In the genomic region with DNA sequence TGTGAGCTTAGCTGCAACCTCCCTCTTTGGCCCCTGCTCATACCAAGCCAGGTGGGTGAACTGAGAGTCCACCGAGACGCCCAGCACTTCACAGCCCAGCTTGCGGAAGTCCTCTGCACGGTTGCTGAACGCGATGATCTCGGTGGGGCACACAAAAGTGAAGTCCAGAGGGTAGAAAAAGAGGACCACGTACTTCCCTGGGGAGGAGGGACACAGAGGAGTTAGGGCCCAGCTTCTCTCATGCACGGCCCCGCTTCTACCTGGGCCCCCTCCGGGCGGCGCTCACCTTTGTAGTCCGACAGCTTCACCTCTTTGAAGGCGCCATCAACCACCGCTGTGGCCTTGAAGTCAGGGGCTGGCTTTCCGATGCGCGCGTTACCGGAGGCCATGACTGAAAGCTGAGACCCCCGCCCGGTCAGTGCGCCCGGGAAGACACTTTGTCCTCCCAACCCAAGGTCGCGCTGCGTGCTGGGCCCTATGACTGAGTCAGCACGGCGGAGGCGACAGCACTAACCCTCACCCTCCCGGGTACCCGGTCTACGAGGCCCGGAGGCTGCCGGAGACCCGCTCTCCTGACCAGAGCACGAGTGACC, we compare ENCODE assay signal across 8 cellular contexts. TPM values are rescaled to one million over a fixed set of nuclear protein-coding genes. Genes with fewer than 3 reads are reported as not detected.
DNase-seq lines count a peak whose midpoint lies in the region; ATAC-seq and TF ChIP-seq lines count a peak whose summit lies in the region.

No MANE protein-coding gene starts in this region.

- no peaks in the 10 kb centered on the region for H3K27me3 ChIP-seq in parathyroid adenoma (ENCODE audit: control insufficient read depth, insufficient read depth, low read length)

- H3K79me2 ChIP-seq in parathyroid adenoma: peaks cover 14% of the 10 kb centered on the region

- TF ChIP-seq CTCF in fibroblast of villous mesenchyme (IDR thresholded peaks at IDR 0.05; ENCODE audit: insufficient read depth, low read depth, low read length) (no peak), parathyroid adenoma (IDR thresholded peaks at IDR 0.05) (no peak)

- peak overlapping the region; percentile 100 for H3K9ac ChIP-seq in parathyroid adenoma

- no peaks in the 10 kb centered on the region for H3K9me3 ChIP-seq in parathyroid adenoma (ENCODE audit: control insufficient read depth, low read length)

- H2AFZ ChIP-seq in parathyroid adenoma: peak overlapping the region; percentile 96

- peak; percentile 35 for DNase-seq in NCI-H748 (lab: John Stamatoyannopoulos, UW; ENCODE audit: unreplicated experiment)
- DNase-seq in NCI-H748 treated with DMSO at 0.1 percent for 48 hours (lab: John Stamatoyannopoulos, UW): no peak
- DNase-seq in activated CD8-positive, alpha-beta memory T cell treated with anti-CD3 and anti-CD28 coated beads, Interleukin-2, amount 50 U/mL, for 48 hours: peak; percentile 73
- no peak for DNase-seq in fibroblast of villous mesenchyme (ENCODE audit: low read depth)
- DNase-seq in AML-193 (lab: John Stamatoyannopoulos, UW): no peak
- no peak for DNase-seq in AG08395 (ENCODE audit: low spot score)

- H3K27ac ChIP-seq in parathyroid adenoma: peak overlapping the region; percentile 95

- H3K36me3 ChIP-seq in parathyroid adenoma (ENCODE audit: control insufficient read depth, insufficient read depth, low read length): no peaks in the 10 kb centered on the region

- peaks cover 19% of the 10 kb centered on the region for H3K4me1 ChIP-seq in parathyroid adenoma

- peak overlapping the region; percentile 99 for H3K4me2 ChIP-seq in parathyroid adenoma (ENCODE audit: low read length)

- no peak for ATAC-seq in HG02852 (IDR thresholded peaks at IDR 0.05; ENCODE audit: unreplicated experiment)

- H3K4me3 ChIP-seq in fibroblast of villous mesenchyme (ENCODE audit: low read depth, low read length): peak overlapping the region; percentile 84
- peak overlapping the region; percentile 97 for H3K4me3 ChIP-seq in parathyroid adenoma (ENCODE audit: low read depth, low read length)

RNA-seq across cellular contexts. Expression of a gene that starts 0.6 kb away (rescaled TPM):
- total RNA-seq in fibroblast of villous mesenchyme: 222 and 230 TPM in 2 replicates

RNA-seq across cellular contexts. Expression of a gene that starts 0.9 kb away (rescaled TPM):
- not detected in 2 replicates for total RNA-seq in fibroblast of villous mesenchyme

RNA-seq across cellular contexts. Expression of a gene that starts 5.4 kb away (rescaled TPM):
- total RNA-seq in fibroblast of villous mesenchyme: 20.0 and 22.9 TPM in 2 replicates

RNA-seq across cellular contexts. Expression of a gene that starts 9.7 kb away (rescaled TPM):
- 88.1 and 107 TPM in 2 replicates for total RNA-seq in fibroblast of villous mesenchyme

RNA-seq across cellular contexts. Expression of a gene that starts 25.6 kb away (rescaled TPM):
- total RNA-seq in fibroblast of villous mesenchyme: 12.2 and 15.1 TPM in 2 replicates

Comparison
In these comparisons a context has a peak if more than half of its experiments do, and no peak if none do; other contexts are left out.
1. DNase-seq: peak in NCI-H748 (single experiment) and activated CD8-positive, alpha-beta memory T cell treated with anti-CD3 and anti-CD28 coated beads, Interleukin-2, amount 50 U/mL, for 48 hours (single experiment); none in NCI-H748 treated with DMSO at 0.1 percent for 48 hours (single experiment), fibroblast of villous mesenchyme (single experiment), AML-193 (0 of 2) and AG08395 (single experiment).